ENCODE assay signal across 8 cellular contexts in genomic region chr1:170663441-170664282, GRCh38. TPM values are rescaled to one million over a fixed set of nuclear protein-coding genes. Genes with fewer than 3 reads are reported as not detected.
A peak's percentile ranks its signal among the peaks of the same experiment; 100 is the strongest.
DNase-seq lines count a peak whose midpoint lies in the region; ATAC-seq and TF ChIP-seq lines count a peak whose summit lies in the region.

TSS of gene PRRX1 (plus strand) at chr1:170664131. CDS start at chr1:170664219, 88 bp downstream.

- ATAC-seq in HG03025 (IDR thresholded peaks at IDR 0.05; ENCODE audit: low FRiP score, unreplicated experiment): no peak

- peaks cover 47% of the 10 kb centered on the region for H3K4me1 ChIP-seq in left ventricle myocardium inferior

- H3K36me3 ChIP-seq in WERI-Rb-1 (no peaks in the 10 kb centered on the region), left ventricle myocardium inferior (no peaks in the 10 kb centered on the region)

- peak; percentile 22 for DNase-seq in ELR (ENCODE audit: low read depth)
- no peak for DNase-seq in WERI-Rb-1
- DNase-seq in left ventricle myocardium inferior: no peak
- peak; percentile 53 for DNase-seq in retina
- DNase-seq in glomerular visceral epithelial cell (ENCODE audit: extremely low spot score): no peak
- no peak for DNase-seq in NCI-H774 (lab: John Stamatoyannopoulos, UW)
- DNase-seq in NK-92 (lab: John Stamatoyannopoulos, UW; ENCODE audit: unreplicated experiment): no peak

- peak within 1 kb of the TSS; percentile 63 for H3K4me3 ChIP-seq in WERI-Rb-1 (ENCODE audit: low read depth, low read length)
- H3K4me3 ChIP-seq in left ventricle myocardium inferior: peak within 1 kb of the TSS; percentile 82

- no peak for TF ChIP-seq CTCF in WERI-Rb-1 (IDR thresholded peaks at IDR 0.05; ENCODE audit: low read depth, low read length)
- no peak for TF ChIP-seq CTCF in left ventricle myocardium inferior (IDR thresholded peaks at IDR 0.05; ENCODE audit: borderline replicate concordance)

- no peak within 1 kb of the TSS for H3K27ac ChIP-seq in WERI-Rb-1
- peak within 1 kb of the TSS; percentile 92 for H3K27ac ChIP-seq in left ventricle myocardium inferior (replicated peaks)

- H3K9me3 ChIP-seq in WERI-Rb-1 (ENCODE audit: severe bottlenecking) (no peaks in the 10 kb centered on the region), left ventricle myocardium inferior (replicated peaks) (no peaks in the 10 kb centered on the region)

- intact Hi-C loops in left ventricle myocardium inferior (cut with micrococcal nuclease): no loop called here

- H3K27me3 ChIP-seq in WERI-Rb-1 (ENCODE audit: insufficient read depth, low read depth, severe bottlenecking): no peaks in the 10 kb centered on the region
- peaks cover 94% of the 10 kb centered on the region for H3K27me3 ChIP-seq in left ventricle myocardium inferior (ENCODE audit: low read depth)

RNA-seq across cellular contexts. Expression of gene PRRX1, which starts in this region (rescaled TPM):
- total RNA-seq in left ventricle myocardium inferior: 74.7 TPM

Comparison
In these comparisons a context has a peak if more than half of its experiments do, and no peak if none do; other contexts are left out.
1. DNase-seq: peak in ELR (single experiment) and retina (single experiment); none in WERI-Rb-1 (single experiment), left ventricle myocardium inferior (single experiment), glomerular visceral epithelial cell (single experiment), NCI-H774 (single experiment) and NK-92 (single experiment).